Comparison of ENCODE assay signal across 1 cellular context in genomic region chr4:16790508-16790907, GRCh38.
TF ChIP-seq lines count a peak whose summit lies in the region.

No MANE protein-coding gene starts in this region.

TF ChIP-seq in WTC11, 78 proteins besides CTCF, POLR2A, EP300 and RAD21 (continued from another document):
- TF ChIP-seq, protein P1, sequence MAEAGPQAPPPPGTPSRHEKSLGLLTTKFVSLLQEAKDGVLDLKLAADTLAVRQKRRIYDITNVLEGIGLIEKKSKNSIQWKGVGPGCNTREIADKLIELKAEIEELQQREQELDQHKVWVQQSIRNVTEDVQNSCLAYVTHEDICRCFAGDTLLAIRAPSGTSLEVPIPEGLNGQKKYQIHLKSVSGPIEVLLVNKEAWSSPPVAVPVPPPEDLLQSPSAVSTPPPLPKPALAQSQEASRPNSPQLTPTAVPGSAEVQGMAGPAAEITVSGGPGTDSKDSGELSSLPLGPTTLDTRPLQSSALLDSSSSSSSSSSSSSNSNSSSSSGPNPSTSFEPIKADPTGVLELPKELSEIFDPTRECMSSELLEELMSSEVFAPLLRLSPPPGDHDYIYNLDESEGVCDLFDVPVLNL (CRISPR knock-in tag; IDR thresholded peaks at IDR 0.05; ENCODE audit: borderline replicate concordance, low read depth), result no peak
